ENCODE assay signal across 22 cellular contexts in genomic region chr22:25071720-25072119, GRCh38.
DNase-seq lines count a peak whose midpoint lies in the region; ATAC-seq, FAIRE-seq and TF ChIP-seq lines count a peak whose summit lies in the region.
"Had no signal": no experiment of that assay in that cellular context is flagged by ENCODE, and none has a peak within 500 bp of the region (broad histone marks: within the 10 kb centered on the region; RNA-seq: fewer than 3 reads in every experiment).

No MANE protein-coding gene starts in this region.

- ATAC-seq in GM19328 (IDR thresholded peaks at IDR 0.05; ENCODE audit: unreplicated experiment): no peak
- ATAC-seq: pancreas, right cardiac atrium had no signal

- no peaks in the 10 kb centered on the region for H3K9me3 Mint-ChIP-seq in activated naive CD4-positive, alpha-beta T cell treated with anti-CD3 and anti-CD28 coated beads for 36 hours
- no peaks in the 10 kb centered on the region for H3K9me3 Mint-ChIP-seq in activated T-helper 1 cell treated with anti-CD3 and anti-CD28 coated beads, Interleukin-12 subunit alpha, Interleukin-12 subunit beta, Interleukin-2, Interleukin-4 antibody, amounts not matched to agents 30 ng/mL and 10 ng/mL and 1 ng/mL, durations not matched to agents 14 hours and 24 hours and 36 hours
- no peaks in the 10 kb centered on the region for H3K9me3 Mint-ChIP-seq in endothelial cell (ENCODE audit: unreplicated experiment)
- H3K9me3 Mint-ChIP-seq: nephron progenitor cell had no signal

- peak overlapping the region; percentile 79 for H3K4me3 Mint-ChIP-seq in activated naive CD4-positive, alpha-beta T cell treated with anti-CD3 and anti-CD28 coated beads for 36 hours
- peak overlapping the region; percentile 94 for H3K4me3 Mint-ChIP-seq in activated T-helper 1 cell treated with anti-CD3 and anti-CD28 coated beads, Interleukin-12 subunit alpha, Interleukin-12 subunit beta, Interleukin-2, Interleukin-4 antibody, amounts not matched to agents 30 ng/mL and 10 ng/mL and 1 ng/mL, durations not matched to agents 14 hours and 24 hours and 36 hours
- H3K4me3 Mint-ChIP-seq in endothelial cell (ENCODE audit: unreplicated experiment): no peak overlapping the region
- H3K4me3 Mint-ChIP-seq: HFFc6, nephron progenitor cell had no signal

- DNase-seq in activated naive CD4-positive, alpha-beta T cell treated with anti-CD3 and anti-CD28 coated beads for 36 hours: no peak
- DNase-seq in activated naive CD4-positive, alpha-beta T cell (lab: John Stamatoyannopoulos, UW): no peak
- no peak for DNase-seq in activated T-helper 1 cell treated with anti-CD3 and anti-CD28 coated beads, Interleukin-12 subunit alpha, Interleukin-12 subunit beta, Interleukin-2, Interleukin-4 antibody, amounts not matched to agents 30 ng/mL and 10 ng/mL and 1 ng/mL, durations not matched to agents 14 hours and 24 hours and 36 hours (ENCODE audit: low spot score)
- DNase-seq in endothelial cell (ENCODE audit: low spot score) (no peak), urothelium cell line (ENCODE audit: low spot score) (no peak), NCI-H1417 treated with DMSO at 0.1 percent for 48 hours (lab: John Stamatoyannopoulos, UW) (no peak), dorsolateral prefrontal cortex (no peak)
- DNase-seq: C1 segment of cervical spinal cord, dermis blood vessel endothelial cell, GM23248, HFFc6, mesendoderm, NCI-H1694, NCI-H69, nephron progenitor cell, pancreas, right cardiac atrium, SK-N-SH, uterus had no signal

- peak overlapping the region in 3 of 59 donors; percentile 5 to 56 (median 41) for H3K27ac ChIP-seq in dorsolateral prefrontal cortex
- H3K27ac ChIP-seq: GM23248, pancreas, uterus had no signal

- H3K4me1 Mint-ChIP-seq in activated naive CD4-positive, alpha-beta T cell treated with anti-CD3 and anti-CD28 coated beads for 36 hours (ENCODE audit: low read depth): peaks cover 86% of the 10 kb centered on the region
- H3K4me1 Mint-ChIP-seq in activated T-helper 1 cell treated with anti-CD3 and anti-CD28 coated beads, Interleukin-12 subunit alpha, Interleukin-12 subunit beta, Interleukin-2, Interleukin-4 antibody, amounts not matched to agents 30 ng/mL and 10 ng/mL and 1 ng/mL, durations not matched to agents 14 hours and 24 hours and 36 hours (ENCODE audit: low read depth): peaks cover 94% of the 10 kb centered on the region
- peaks cover 44% of the 10 kb centered on the region for H3K4me1 Mint-ChIP-seq in endothelial cell (ENCODE audit: unreplicated experiment)

- TF ChIP-seq CTCF in endothelial cell (IDR thresholded peaks at IDR 0.05; ENCODE audit: unreplicated experiment) (no peak), dorsolateral prefrontal cortex (IDR thresholded peaks at IDR 0.05 in 54 of 56, conservative IDR thresholded peaks at IDR 0.05 in 2 of 56; ENCODE audit: low read depth in 1 of 56, partially characterized antibody in 56 of 56) (no peak)

- no peaks in the 10 kb centered on the region for H3K27me3 ChIP-seq in dorsolateral prefrontal cortex
- H3K27me3 ChIP-seq: pancreas, uterus had no signal

- peak overlapping the region; percentile 69 for H3K27ac Mint-ChIP-seq in activated naive CD4-positive, alpha-beta T cell treated with anti-CD3 and anti-CD28 coated beads for 36 hours
- H3K27ac Mint-ChIP-seq in activated T-helper 1 cell treated with anti-CD3 and anti-CD28 coated beads, Interleukin-12 subunit alpha, Interleukin-12 subunit beta, Interleukin-2, Interleukin-4 antibody, amounts not matched to agents 30 ng/mL and 10 ng/mL and 1 ng/mL, durations not matched to agents 14 hours and 24 hours and 36 hours: peak overlapping the region; percentile 99
- peak overlapping the region; percentile 25 for H3K27ac Mint-ChIP-seq in endothelial cell (ENCODE audit: unreplicated experiment)
- H3K27ac Mint-ChIP-seq: HFFc6, nephron progenitor cell had no signal

- H3K36me3 Mint-ChIP-seq in activated naive CD4-positive, alpha-beta T cell treated with anti-CD3 and anti-CD28 coated beads for 36 hours (ENCODE audit: low read depth): peaks cover 2% of the 10 kb centered on the region
- H3K36me3 Mint-ChIP-seq in activated T-helper 1 cell treated with anti-CD3 and anti-CD28 coated beads, Interleukin-12 subunit alpha, Interleukin-12 subunit beta, Interleukin-2, Interleukin-4 antibody, amounts not matched to agents 30 ng/mL and 10 ng/mL and 1 ng/mL, durations not matched to agents 14 hours and 24 hours and 36 hours (ENCODE audit: low read depth): peaks cover 5% of the 10 kb centered on the region
- peaks cover 4% of the 10 kb centered on the region for H3K36me3 Mint-ChIP-seq in endothelial cell (ENCODE audit: low read depth, unreplicated experiment)

- H3K4me3 ChIP-seq in dorsolateral prefrontal cortex: no peak overlapping the region
- H3K4me3 ChIP-seq: GM23248, pancreas, uterus had no signal

- intact Hi-C loops in activated naive CD4-positive, alpha-beta T cell treated with anti-CD3 and anti-CD28 coated beads for 36 hours (cut with micrococcal nuclease): loop anchor here (1.0 kb wide), 1 partner anchor 15 kb away; no protein-coding TSS in a partner anchor
- intact Hi-C loops in activated T-helper 1 cell treated with anti-CD3 and anti-CD28 coated beads, Interleukin-12 subunit alpha, Interleukin-12 subunit beta, Interleukin-2, Interleukin-4 antibody, amounts not matched to agents 30 ng/mL and 10 ng/mL and 1 ng/mL, durations not matched to agents 14 hours and 24 hours and 36 hours (cut with micrococcal nuclease): loop anchor here (1.0 to 10.0 kb wide), 3 partner anchors 15 to 493 kb away; partner anchors contain the start of gene GRK3
- intact Hi-C loops in dorsolateral prefrontal cortex (cut with DNase I): no loop called here

- no peaks in the 10 kb centered on the region for H3K27me3 Mint-ChIP-seq in activated naive CD4-positive, alpha-beta T cell treated with anti-CD3 and anti-CD28 coated beads for 36 hours (ENCODE audit: low read depth)
- H3K27me3 Mint-ChIP-seq in activated T-helper 1 cell treated with anti-CD3 and anti-CD28 coated beads, Interleukin-12 subunit alpha, Interleukin-12 subunit beta, Interleukin-2, Interleukin-4 antibody, amounts not matched to agents 30 ng/mL and 10 ng/mL and 1 ng/mL, durations not matched to agents 14 hours and 24 hours and 36 hours (ENCODE audit: insufficient read depth): no peaks in the 10 kb centered on the region
- no peaks in the 10 kb centered on the region for H3K27me3 Mint-ChIP-seq in endothelial cell (ENCODE audit: unreplicated experiment)

- FAIRE-seq in urothelium cell line (lab: Jason Lieb, UNC): peak; percentile 83
- FAIRE-seq: bronchial epithelial cell, HTR-8/SVneo, pancreas had no signal

- CTCF ChIA-PET in activated naive CD4-positive, alpha-beta T cell treated with anti-CD3 and anti-CD28 coated beads for 36 hours (lab: Charles Lee): interaction anchor here (0.8 to 1.7 kb wide), 6 partner anchors 9 to 133 kb away, joined by 3 to 8 read pairs (median 4); no protein-coding TSS in a partner anchor

Comparison
In these comparisons a context has a peak if more than half of its experiments do, and no peak if none do; other contexts are left out.
1. H3K27ac Mint-ChIP-seq: peak in every context shown above with its lines; median percentile 99 in activated T-helper 1 cell treated with anti-CD3 and anti-CD28 coated beads, Interleukin-12 subunit alpha, Interleukin-12 subunit beta, Interleukin-2, Interleukin-4 antibody, amounts not matched to agents 30 ng/mL and 10 ng/mL and 1 ng/mL, durations not matched to agents 14 hours and 24 hours and 36 hours; 69 in activated naive CD4-positive, alpha-beta T cell treated with anti-CD3 and anti-CD28 coated beads for 36 hours; 25 in endothelial cell.
2. intact Hi-C loops: an anchor here in activated naive CD4-positive, alpha-beta T cell treated with anti-CD3 and anti-CD28 coated beads for 36 hours (1.0 kb wide) and activated T-helper 1 cell treated with anti-CD3 and anti-CD28 coated beads, Interleukin-12 subunit alpha, Interleukin-12 subunit beta, Interleukin-2, Interleukin-4 antibody, amounts not matched to agents 30 ng/mL and 10 ng/mL and 1 ng/mL, durations not matched to agents 14 hours and 24 hours and 36 hours (1.0 to 10.0 kb wide); none called in dorsolateral prefrontal cortex.